Comparison of ENCODE assay signal across 21 cellular contexts in the genomic region with DNA sequence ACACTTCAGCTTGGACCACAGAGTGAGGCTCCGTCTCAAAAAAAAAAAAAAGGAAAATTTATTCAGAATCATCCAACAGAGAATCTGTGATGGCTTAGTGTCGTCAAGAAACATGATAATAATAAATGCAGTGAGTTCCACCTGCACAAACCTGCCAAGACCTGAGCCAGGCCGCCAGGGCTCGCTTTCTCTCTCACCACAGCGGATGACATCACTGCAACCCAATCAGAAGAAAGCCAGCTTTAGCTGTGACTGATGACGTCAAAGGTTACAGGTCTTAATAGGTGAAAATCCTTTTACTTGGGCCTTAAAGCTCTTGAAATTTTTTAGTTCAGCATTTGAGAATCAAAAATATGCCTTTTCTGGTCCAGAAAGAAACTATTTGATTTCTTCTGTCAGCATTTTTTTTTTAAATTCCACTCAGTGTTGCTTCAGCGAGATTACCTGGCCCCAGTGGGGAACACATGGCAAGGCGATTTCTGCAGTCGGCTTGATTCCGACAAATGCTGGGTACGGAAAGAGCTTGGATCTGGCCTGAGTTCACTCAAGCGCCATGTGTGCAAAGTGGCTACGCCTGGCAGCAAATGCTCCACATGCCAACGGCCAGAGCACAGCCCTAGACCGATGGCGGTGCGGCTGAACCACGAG.
"Had no signal": no experiment of that assay in that cellular context is flagged by ENCODE, and none has a peak within 500 bp of the region (broad histone marks: within the 10 kb centered on the region; RNA-seq: fewer than 3 reads in every experiment).

No MANE protein-coding gene starts in this region.

- H3K27ac Mint-ChIP-seq: immature natural killer cell; naive thymus-derived CD4-positive, alpha-beta T cell; neural progenitor cell; stimulated activated naive CD8-positive, alpha-beta T cell treated with anti-CD3 and anti-CD28 coated beads, Interleukin-15, amount 100 ng/mL, for 72 hours; type B pancreatic cell had no signal

- H3K27ac ChIP-seq: heart right ventricle, neural progenitor cell, prostate gland, testis had no signal

- H3K4me3 Mint-ChIP-seq: activated T-cell treated with anti-CD3 and anti-CD28 coated beads, Interleukin-2, amount 50 U/mL, for 4 hours; immature natural killer cell; naive thymus-derived CD4-positive, alpha-beta T cell; neural progenitor cell; stimulated activated naive CD8-positive, alpha-beta T cell treated with anti-CD3 and anti-CD28 coated beads, Interleukin-15, amount 100 ng/mL, for 72 hours; type B pancreatic cell had no signal

- H3K9ac ChIP-seq: neural progenitor cell had no signal

- H3K4me2 ChIP-seq: neural progenitor cell had no signal

- ATAC-seq: activated T-cell treated with anti-CD3 and anti-CD28 coated beads, Interleukin-2, amount 50 U/mL, for 4 hours; heart right ventricle; naive thymus-derived CD4-positive, alpha-beta T cell; right cardiac atrium; stimulated activated naive CD8-positive, alpha-beta T cell treated with anti-CD3 and anti-CD28 coated beads, Interleukin-15, amount 100 ng/mL, for 72 hours had no signal

- H3K36me3 ChIP-seq: heart right ventricle, neural progenitor cell, prostate gland had no signal

- H3K36me3 Mint-ChIP-seq: immature natural killer cell; naive thymus-derived CD4-positive, alpha-beta T cell; neural progenitor cell; type B pancreatic cell had no signal

- FAIRE-seq: colon had no signal

- H3K4me1 Mint-ChIP-seq: immature natural killer cell; naive thymus-derived CD4-positive, alpha-beta T cell had no signal

- DNase-seq: activated CD4-positive, alpha-beta T cell treated with anti-CD3 and anti-CD28 coated beads, Interleukin-2, amount 50 U/mL, for 1 hour; activated CD8-positive, alpha-beta memory T cell treated with anti-CD3 and anti-CD28 coated beads, Interleukin-2, amount 50 U/mL, for 4 hours; activated effector memory CD4-positive, alpha-beta T cell treated with Interleukin-2 at 50 U/mL for 16 hours; activated naive CD4-positive, alpha-beta T cell treated with anti-CD3 and anti-CD28 coated beads, Interleukin-2, amount 50 U/mL, for 16 hours; activated T-cell treated with anti-CD3 and anti-CD28 coated beads, Interleukin-2, amount 50 U/mL, for 4 hours; central memory CD4-positive, alpha-beta T cell; heart right ventricle; immature natural killer cell; mesenchymal stem cell; naive thymus-derived CD4-positive, alpha-beta T cell; right cardiac atrium; stimulated activated CD4-positive, alpha-beta T cell treated with anti-CD3 and anti-CD28 coated beads, Interleukin-15, amount 100 ng/mL, for 24 hours; stimulated activated CD4-positive, alpha-beta T cell treated with anti-CD3 and anti-CD28 coated beads, Interleukin-4, amount 100 ng/mL, for 1 hour; stimulated activated naive CD8-positive, alpha-beta T cell treated with anti-CD3 and anti-CD28 coated beads, Interleukin-15, amount 100 ng/mL, for 72 hours; T1000; testis had no signal

- H3K9me3 Mint-ChIP-seq: activated T-cell treated with anti-CD3 and anti-CD28 coated beads, Interleukin-2, amount 50 U/mL, for 4 hours; naive thymus-derived CD4-positive, alpha-beta T cell; neural progenitor cell; stimulated activated naive CD8-positive, alpha-beta T cell treated with anti-CD3 and anti-CD28 coated beads, Interleukin-15, amount 100 ng/mL, for 72 hours; type B pancreatic cell had no signal

- H2AFZ ChIP-seq: neural progenitor cell had no signal

- H3K9me3 ChIP-seq: heart right ventricle, prostate gland, testis had no signal

- H3K27me3 ChIP-seq: heart right ventricle, neural progenitor cell, testis had no signal

- H3K4me1 ChIP-seq: prostate gland, testis had no signal

- H3K4me3 ChIP-seq: heart right ventricle, neural progenitor cell, prostate gland, skin epidermis, testis had no signal
